In genomic region chr19:17185590-17185989, GRCh38 we compare ENCODE assay signal across 23 cellular contexts. TPM values are rescaled to one million over a fixed set of nuclear protein-coding genes. Genes with fewer than 3 reads are reported as not detected.
DNase-seq lines count a peak whose midpoint lies in the region; ATAC-seq, FAIRE-seq and TF ChIP-seq lines count a peak whose summit lies in the region.
"Had no signal": no experiment of that assay in that cellular context is flagged by ENCODE, and none has a peak within 500 bp of the region (broad histone marks: within the 10 kb centered on the region; RNA-seq: fewer than 3 reads in every experiment).

No MANE protein-coding gene starts in this region.

- no TSS peak for BruUV-seq in GM12878 (replicated peaks; lab: Mats Ljungman, UMichigan)

- TF ChIP-seq EP300 in GM12878 (IDR thresholded peaks at IDR 0.05; ENCODE audit: borderline replicate concordance in 1 of 2, control insufficient read depth in 1 of 2, low read depth in 2 of 2, low read length in 2 of 2) = no peak

- peaks cover 88% of the 10 kb centered on the region for H3K4me1 ChIP-seq in DOHH2 (ENCODE audit: control insufficient read depth, low read length)
- peaks cover 24% of the 10 kb centered on the region for H3K4me1 ChIP-seq in GM12878 (ENCODE audit: control insufficient read depth, insufficient read depth, low read length)
- no peaks in the 10 kb centered on the region for H3K4me1 ChIP-seq in SJCRH30
- H3K4me1 ChIP-seq: A549 had no signal

- no peak for TF ChIP-seq RAD21 in GM12878 (IDR thresholded peaks at IDR 0.05; ENCODE audit: insufficient read depth, low read depth, low read length)

- ATAC-seq in activated T-cell treated with anti-CD3 and anti-CD28 coated beads, Interleukin-2, amount 50 U/mL, for 72 hours (replicated peaks in 1 of 2) = no peak
- ATAC-seq in GM12878 = no peak
- no peak for ATAC-seq in stimulated activated effector memory CD8-positive, alpha-beta T cell treated with anti-CD3 and anti-CD28 coated beads, Interleukin-12 subunit alpha, Interleukin-12 subunit beta, amount 100 ng/mL, for 72 hours
- ATAC-seq: Right ventricle myocardium inferior had no signal

- no peaks in the 10 kb centered on the region for H3K9me2 ChIP-seq in DOHH2 (replicated peaks; ENCODE audit: control insufficient read depth, low read length)

- H3K27me3 Mint-ChIP-seq in activated T-cell treated with anti-CD3 and anti-CD28 coated beads, Interleukin-2, amount 50 U/mL, for 72 hours (ENCODE audit: low read depth) = no peaks in the 10 kb centered on the region
- H3K27me3 Mint-ChIP-seq: B cell; CD4-positive, CD25-positive, alpha-beta regulatory T cell had no signal

- H3K9ac ChIP-seq in GM12878 (ENCODE audit: control insufficient read depth, insufficient read depth, low read length) = no peak overlapping the region

- H3K27ac ChIP-seq in DOHH2 (ENCODE audit: low read depth, low read length) (0 out of 2 replicates have a peak overlapping the region, but pooled peaks have one; percentile 9), GM12878 (ENCODE audit: control insufficient read depth, insufficient read depth) (no peak overlapping the region), SJCRH30 (no peak overlapping the region)
- H3K27ac ChIP-seq: A549 had no signal

- in situ Hi-C loops in GM12878 (cut with MboI) = no loop called here

- no peak overlapping the region for H2AFZ ChIP-seq in GM12878 (ENCODE audit: control insufficient read depth, low read depth, low read length)

- peak; percentile 46 for TF ChIP-seq POLR2A in GM12878 (IDR thresholded peaks at IDR 0.05; ENCODE audit: low read depth, low read length)

- TF ChIP-seq CTCF in DOHH2 (IDR thresholded peaks at IDR 0.05; ENCODE audit: low read depth, low read length, poor library complexity, severe bottlenecking) (no peak), GM12878 (IDR thresholded peaks at IDR 0.05 in 2 of 3, conservative IDR thresholded peaks at IDR 0.05 in 1 of 3; ENCODE audit: control insufficient read depth in 2 of 3, extremely low read depth in 1 of 3, insufficient read depth in 1 of 3, low read depth in 3 of 3, low read length in 3 of 3) (no peak)

- H3K9me3 Mint-ChIP-seq in activated T-cell treated with anti-CD3 and anti-CD28 coated beads, Interleukin-2, amount 50 U/mL, for 72 hours = no peaks in the 10 kb centered on the region
- no peaks in the 10 kb centered on the region for H3K9me3 Mint-ChIP-seq in stimulated activated effector memory CD8-positive, alpha-beta T cell treated with anti-CD3 and anti-CD28 coated beads, Interleukin-12 subunit alpha, Interleukin-12 subunit beta, amount 100 ng/mL, for 72 hours
- H3K9me3 Mint-ChIP-seq: CD4-positive, CD25-positive, alpha-beta regulatory T cell had no signal

- H3K9me3 ChIP-seq in DOHH2 (ENCODE audit: control insufficient read depth, insufficient read depth, low read length) (no peaks in the 10 kb centered on the region), GM12878 (replicated peaks; ENCODE audit: control insufficient read depth, insufficient read depth, low read length) (no peaks in the 10 kb centered on the region), SJCRH30 (replicated peaks) (no peaks in the 10 kb centered on the region)
- H3K9me3 ChIP-seq: A549 had no signal

- peaks cover 60% of the 10 kb centered on the region for H3K36me3 ChIP-seq in DOHH2 (ENCODE audit: control insufficient read depth, low read length)
- peaks cover 27 to 33% of the 10 kb centered on the region in 2 experiments; a peak in 3 of 4 replicates for H3K36me3 ChIP-seq in GM12878 (ENCODE audit: control insufficient read depth in 2 of 2, insufficient read depth in 2 of 2, low read length in 1 of 2)
- H3K36me3 ChIP-seq in SJCRH30 = peaks cover 27% of the 10 kb centered on the region

- RAD21 ChIA-PET in GM12878 (lab: Charles Lee; ENCODE audit: unreplicated experiment) = no interaction called here

- H3F3A ChIP-seq in DOHH2 (ENCODE audit: control insufficient read depth, insufficient read depth) = peaks cover 26% of the 10 kb centered on the region

- H4K20me1 ChIP-seq in DOHH2 (ENCODE audit: control insufficient read depth, insufficient read depth, low read depth, low read length) = no peaks in the 10 kb centered on the region
- no peaks in the 10 kb centered on the region for H4K20me1 ChIP-seq in GM12878 (ENCODE audit: control insufficient read depth, insufficient read depth)

- SMC1A ChIA-PET in GM12878 (lab: Charles Lee; ENCODE audit: uncharacterized antibody, unreplicated experiment) = no interaction called here

- no peaks in the 10 kb centered on the region for H3K79me2 ChIP-seq in DOHH2 (ENCODE audit: control insufficient read depth, low read length)
- no peaks in the 10 kb centered on the region for H3K79me2 ChIP-seq in GM12878 (ENCODE audit: control insufficient read depth, insufficient read depth, low read length)

- POLR2A ChIA-PET in GM12878 (lab: Charles Lee) = interaction anchor here (0.5 kb wide), 1 partner anchor 68 kb away, joined by 8 read pairs; no protein-coding TSS in a partner anchor

- peaks cover 0 to 8% of the 10 kb centered on the region in 2 donors for H3K36me3 Mint-ChIP-seq in activated T-cell treated with anti-CD3 and anti-CD28 coated beads, Interleukin-2, amount 50 U/mL, for 72 hours (ENCODE audit: insufficient read depth in 2 of 2)
- H3K36me3 Mint-ChIP-seq in stimulated activated effector memory CD8-positive, alpha-beta T cell treated with anti-CD3 and anti-CD28 coated beads, Interleukin-12 subunit alpha, Interleukin-12 subunit beta, amount 100 ng/mL, for 72 hours = no peaks in the 10 kb centered on the region

- WGBS in GM12878 (ENCODE audit: insufficient coverage, insufficient replicate concordance, low lambda C conversion rate, missing lambda C conversion rate) = 86% methylated on average over 8 of the region's 8 CpGs

- intact Hi-C loops in GM12878 (cut with micrococcal nuclease; ENCODE audit: unreplicated experiment) = loop anchor here (10.0 kb wide), 1 partner anchor 121 kb away; no protein-coding TSS in a partner anchor

- no peak for FAIRE-seq in GM12878 (lab: Jason Lieb, UNC)
- FAIRE-seq: A549, G401.6, GM19239, RCC 7860 had no signal

- DNase-seq in activated T-cell treated with anti-CD3 and anti-CD28 coated beads, Interleukin-2, amount 50 U/mL, for 72 hours = no peak
- DNase-seq in activated T-cell treated with anti-CD3 and anti-CD28 coated beads for 4 hours (no peak), GM12878 (ENCODE audit: low read depth, low spot score) (no peak), SJCRH30 (no peak), DMS79 treated with DMSO at 0.1 percent for 48 hours (lab: John Stamatoyannopoulos, UW) (no peak), ureter (ENCODE audit: low spot score) (no peak)
- DNase-seq in stimulated activated effector memory CD8-positive, alpha-beta T cell treated with anti-CD3 and anti-CD28 coated beads, Interleukin-12 subunit alpha, Interleukin-12 subunit beta, amount 100 ng/mL, for 72 hours (ENCODE audit: low spot score in 2 of 2) = no peak
- DNase-seq: CD4-positive, CD25-positive, alpha-beta regulatory T cell; Karpas-422; MV-4-11; NCI-H1105 treated with DMSO at 0.1 percent for 48 hours; NCI-H1694; NCI-H2081; NCI-H2171; NCI-H524 treated with DMSO at 0.1 percent for 48 hours; OCI-M1 had no signal

- peak overlapping the region; percentile 19 for H3K27ac Mint-ChIP-seq in activated T-cell treated with anti-CD3 and anti-CD28 coated beads, Interleukin-2, amount 50 U/mL, for 72 hours
- peak overlapping the region; percentile 98 for H3K27ac Mint-ChIP-seq in stimulated activated effector memory CD8-positive, alpha-beta T cell treated with anti-CD3 and anti-CD28 coated beads, Interleukin-12 subunit alpha, Interleukin-12 subunit beta, amount 100 ng/mL, for 72 hours
- H3K27ac Mint-ChIP-seq: B cell; CD4-positive, CD25-positive, alpha-beta regulatory T cell had no signal

- H3K4me1 Mint-ChIP-seq in activated T-cell treated with anti-CD3 and anti-CD28 coated beads, Interleukin-2, amount 50 U/mL, for 72 hours (ENCODE audit: low read depth) = peaks cover 22% of the 10 kb centered on the region
- peaks cover 38% of the 10 kb centered on the region for H3K4me1 Mint-ChIP-seq in stimulated activated effector memory CD8-positive, alpha-beta T cell treated with anti-CD3 and anti-CD28 coated beads, Interleukin-12 subunit alpha, Interleukin-12 subunit beta, amount 100 ng/mL, for 72 hours

- CTCF ChIA-PET in GM12878 (lab: Yijun Ruan, JAX) = interaction anchor here (0.6 to 1.2 kb wide), 2 partner anchors 98 to 122 kb away, joined by 3 read pairs; no protein-coding TSS in a partner anchor

- H3K27me3 ChIP-seq in DOHH2 (ENCODE audit: control insufficient read depth, low read length) = no peaks in the 10 kb centered on the region
- no peaks in the 10 kb centered on the region for H3K27me3 ChIP-seq in GM12878 (replicated peaks in 1 of 2; ENCODE audit: control insufficient read depth in 2 of 2, insufficient read depth in 2 of 2, low read length in 1 of 2)
- H3K27me3 ChIP-seq in SJCRH30 = no peaks in the 10 kb centered on the region

- no peak overlapping the region for H3K4me3 ChIP-seq in DOHH2 (ENCODE audit: low read length)
- no peak overlapping the region for H3K4me3 ChIP-seq in GM12878
- H3K4me3 ChIP-seq in SJCRH30 = no peak overlapping the region
- H3K4me3 ChIP-seq: A549 had no signal

- H3K4me3 Mint-ChIP-seq in activated T-cell treated with anti-CD3 and anti-CD28 coated beads, Interleukin-2, amount 50 U/mL, for 72 hours = peak overlapping the region in 1 of 2 donors; percentile 12
- H3K4me3 Mint-ChIP-seq in stimulated activated effector memory CD8-positive, alpha-beta T cell treated with anti-CD3 and anti-CD28 coated beads, Interleukin-12 subunit alpha, Interleukin-12 subunit beta, amount 100 ng/mL, for 72 hours = no peak overlapping the region
- H3K4me3 Mint-ChIP-seq: B cell had no signal

- H3K4me2 ChIP-seq in DOHH2 (ENCODE audit: low read length) = no peak overlapping the region
- no peak overlapping the region for H3K4me2 ChIP-seq in GM12878 (ENCODE audit: control insufficient read depth, insufficient read depth)
- H3K4me2 ChIP-seq: A549 had no signal

RNA-seq across cellular contexts. Expression of gene USE1, which starts 29.6 kb away (rescaled TPM):
- 10 to 100 TPM; 27.2 to 32.8 TPM for total RNA-seq in activated T-cell treated with anti-CD3 and anti-CD28 coated beads, Interleukin-2, amount 50 U/mL, for 72 hours
- total RNA-seq in GM12878 (2013; cell fraction: nucleolus; rRNA removed) = 12.2 and 13.0 TPM in 2 replicates
- total RNA-seq in GM12878 (2014; rRNA removed) (10.9 and 16.7 TPM in 2 replicates), GM12878 (2014; rRNA removed; fragmentation: Illumina TruSeq; extraction: Trizol) (11.4 and 13.6 TPM in 2 replicates), GM12878 (2021) (18.6 and 19.6 TPM in 2 replicates), ureter (20.2 TPM)
- 25.4 TPM for polyA plus RNA-seq in GM12878 (2011; ENCODE audit: low read depth)
- polyA plus RNA-seq in GM12878 (2011; rRNA removed) (7.4 and 13.8 TPM in 2 replicates), GM12878 (2014; fragmentation: Illumina TruSeq; extraction: Trizol) (3.7 and 9.7 TPM in 2 replicates), GM12878 (2014; fragmentation: Nextera tagmentation; extraction: Ambion mirVana) (10 to 100 TPM in 1 of 2 experiments, 1 to 10 TPM in 1; 9.7 to 15.4 TPM), GM12878 (2014; rRNA removed) (23.3 and 24.0 TPM in 2 replicates), GM12878 (2016; fragmentation: Nextera tagmentation; extraction: Ambion mirVana) (10 to 100 TPM; 18.1 to 23.7 TPM)
- 16.2 and 19.0 TPM in 2 replicates for polyA plus RNA-seq in GM12878 (2011; cell fraction: cytosol; rRNA removed)
- polyA plus RNA-seq in GM12878 (2011; cell fraction: nucleus; rRNA removed) = 23.2 and 23.5 TPM in 2 replicates
- 29.7 and 29.8 TPM in 2 replicates for polyA plus RNA-seq in GM12878 (2012)
- polyA minus RNA-seq in GM12878 (2011; rRNA and poly(A)+ RNA removed) = 5.6 and 6.7 TPM in 2 replicates
- polyA minus RNA-seq in GM12878 (2011; cell fraction: cytosol; rRNA and poly(A)+ RNA removed) = 2.4 and 5.4 TPM in 2 replicates
- polyA minus RNA-seq in GM12878 (2011; cell fraction: nucleus; rRNA and poly(A)+ RNA removed) = 4.0 and 6.0 TPM in 2 replicates
- total RNA-seq in SJCRH30 (2014; rRNA removed; shearing (Covaris generic)) = 9.9 and 11.0 TPM in 2 replicates

RNA-seq across cellular contexts. Expression of gene OCEL1, which starts 40.4 kb away (rescaled TPM):
- 10 to 100 TPM; 19.3 to 19.4 TPM for total RNA-seq in activated T-cell treated with anti-CD3 and anti-CD28 coated beads, Interleukin-2, amount 50 U/mL, for 72 hours
- total RNA-seq in GM12878 (2013; cell fraction: nucleolus; rRNA removed) = 2.9 and 4.6 TPM in 2 replicates
- total RNA-seq in GM12878 (2014; rRNA removed) (3.1 and 3.2 TPM in 2 replicates), GM12878 (2014; rRNA removed; fragmentation: Illumina TruSeq; extraction: Trizol) (3.2 and 3.4 TPM in 2 replicates), GM12878 (2021) (11.9 and 15.8 TPM in 2 replicates), ureter (21.9 TPM)
- polyA plus RNA-seq in GM12878 (2011; ENCODE audit: low read depth) = 65.4 TPM
- polyA plus RNA-seq in GM12878 (2011; rRNA removed) (1.4 and 2.8 TPM in 2 replicates), GM12878 (2014; fragmentation: Illumina TruSeq; extraction: Trizol) (7.4 and 9.9 TPM in 2 replicates), GM12878 (2014; fragmentation: Nextera tagmentation; extraction: Ambion mirVana) (1 to 10 TPM; 3.6 to 7.8 TPM), GM12878 (2014; rRNA removed) (7.5 and 7.8 TPM in 2 replicates), GM12878 (2016; fragmentation: Nextera tagmentation; extraction: Ambion mirVana) (10 to 100 TPM; 14.4 to 18.2 TPM)
- polyA plus RNA-seq in GM12878 (2011; cell fraction: cytosol; rRNA removed) = 5.3 and 7.2 TPM in 2 replicates
- polyA plus RNA-seq in GM12878 (2011; cell fraction: nucleus; rRNA removed) = 6.9 and 7.6 TPM in 2 replicates
- polyA plus RNA-seq in GM12878 (2012) = 11.7 and 15.6 TPM in 2 replicates
- 1.8 and 3.1 TPM in 2 replicates for polyA minus RNA-seq in GM12878 (2011; rRNA and poly(A)+ RNA removed)
- 1.9 and 7.1 TPM in 2 replicates for polyA minus RNA-seq in GM12878 (2011; cell fraction: cytosol; rRNA and poly(A)+ RNA removed)
- 2.3 and 2.8 TPM in 2 replicates for polyA minus RNA-seq in GM12878 (2011; cell fraction: nucleus; rRNA and poly(A)+ RNA removed)
- total RNA-seq in SJCRH30 (2014; rRNA removed; shearing (Covaris generic)) = 5.1 and 5.3 TPM in 2 replicates
